Comparison of ENCODE assay signal across 21 cellular contexts in the genomic region with DNA sequence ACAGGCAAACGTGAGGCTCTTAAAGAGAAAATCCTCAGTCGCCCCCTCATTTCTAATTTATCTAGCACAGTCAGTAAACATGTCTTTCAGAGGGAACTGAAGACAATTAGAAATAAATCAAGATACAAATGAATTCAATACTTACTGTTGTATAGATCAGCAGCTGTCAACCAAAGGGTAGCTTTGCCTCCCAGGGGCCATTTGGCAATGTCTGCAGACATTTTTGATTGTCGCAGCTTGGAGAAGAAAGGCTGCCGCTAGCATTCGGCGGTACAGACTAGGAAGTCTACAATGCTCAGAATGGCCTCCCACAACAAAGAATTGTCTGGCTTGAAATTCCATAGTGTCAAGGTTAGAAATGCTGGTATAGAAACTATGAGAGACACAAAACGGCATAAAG.
A peak's percentile ranks its signal among the peaks of the same experiment; 100 is the strongest.
DNase-seq lines count a peak whose midpoint lies in the region; ATAC-seq lines count a peak whose summit lies in the region.
"Had no signal": no experiment of that assay in that cellular context is flagged by ENCODE, and none has a peak within 500 bp of the region (broad histone marks: within the 10 kb centered on the region; RNA-seq: fewer than 3 reads in every experiment).

No MANE protein-coding gene starts in this region.

- H3K36me3 ChIP-seq in GM23248 (ENCODE audit: low read depth) (no peaks in the 10 kb centered on the region), trophoblast cell (ENCODE audit: control insufficient read depth in 1 of 2, insufficient read depth in 2 of 2, low read length in 2 of 2) (no peaks in the 10 kb centered on the region)

- H4K20me1 ChIP-seq in GM23248 (ENCODE audit: insufficient read depth) = no peaks in the 10 kb centered on the region

- H2BK120ac ChIP-seq in trophoblast cell (ENCODE audit: insufficient read depth, low read length, poor library complexity) = no peak overlapping the region

- H3K36me3 Mint-ChIP-seq in activated CD4-positive, alpha-beta T cell treated with anti-CD3 and anti-CD28 coated beads, Interleukin-2, amount 10 ng/mL, durations not matched to agents 24 days and 14 days (ENCODE audit: low read depth) = no peaks in the 10 kb centered on the region
- no peaks in the 10 kb centered on the region for H3K36me3 Mint-ChIP-seq in activated T-helper 17 cell treated with anti-CD3 and anti-CD28 coated beads, Interleukin-2, amount 50 U/mL, for 72 hours (ENCODE audit: low read depth)
- H3K36me3 Mint-ChIP-seq: CD14-positive monocyte had no signal

- H3K18ac ChIP-seq in trophoblast cell (ENCODE audit: low read length) = no peak overlapping the region

- H3K79me1 ChIP-seq in trophoblast cell (ENCODE audit: low read length) = no peaks in the 10 kb centered on the region

- H3K79me2 ChIP-seq in GM23248 (ENCODE audit: insufficient read depth) = no peaks in the 10 kb centered on the region
- H3K79me2 ChIP-seq in trophoblast cell (ENCODE audit: control insufficient read depth, insufficient read depth, low read length, poor library complexity) = no peaks in the 10 kb centered on the region

- H3K27me3 ChIP-seq in GM23248 (replicated peaks; ENCODE audit: insufficient read depth) (no peaks in the 10 kb centered on the region), trophoblast cell (ENCODE audit: insufficient read depth, low read length) (no peaks in the 10 kb centered on the region)

- H3K27ac ChIP-seq in GM23248 = no peak overlapping the region
- H3K27ac ChIP-seq in cingulate gyrus (ENCODE audit: low read depth, low read length) = peak overlapping the region; percentile 100
- H3K27ac ChIP-seq in trophoblast cell (ENCODE audit: low read depth, low read length) = no peak overlapping the region

- no peak overlapping the region for H4K8ac ChIP-seq in trophoblast cell (ENCODE audit: low read depth, low read length)

- H3K4me2 ChIP-seq in GM23248 (ENCODE audit: unreplicated experiment) (no peak overlapping the region), trophoblast cell (ENCODE audit: low read length) (no peak overlapping the region)

- peaks cover 12% of the 10 kb centered on the region for H3F3A ChIP-seq in GM23248 (ENCODE audit: insufficient read depth)

- DNase-seq in GM23248 (no peak), medulla oblongata (ENCODE audit: extremely low spot score) (peak; percentile 27), trophoblast cell (peak; percentile 23 to 61), NCI-H226 (no peak), NAMALWA (ENCODE audit: low spot score) (no peak)
- DNase-seq in activated CD4-positive, alpha-beta T cell treated with anti-CD3 and anti-CD28 coated beads, Interleukin-2, amount 10 ng/mL, durations not matched to agents 24 days and 14 days = no peak
- DNase-seq: Karpas-422; NCI-H1048; NCI-H1417 treated with DMSO at 0.1 percent for 48 hours; NCI-H187 treated with DMSO at 0.1 percent for 48 hours; NCI-H2107; NCI-H2227 treated with DMSO at 0.1 percent for 48 hours; NCI-H510A treated with DMSO at 0.1 percent for 48 hours; NCI-H774; NK-92 treated with Interleukin-12 subunit alpha and Interleukin-12 subunit beta, amount 100 ng/mL, for 24 hours; SIG-M5 had no signal

- in situ Hi-C loops in GM23248 (cut with MboI) = no loop called here

- no peak overlapping the region for H3K4me3 Mint-ChIP-seq in activated CD4-positive, alpha-beta T cell treated with anti-CD3 and anti-CD28 coated beads, Interleukin-2, amount 10 ng/mL, durations not matched to agents 24 days and 14 days
- no peak overlapping the region for H3K4me3 Mint-ChIP-seq in activated T-helper 17 cell treated with anti-CD3 and anti-CD28 coated beads, Interleukin-2, amount 50 U/mL, for 72 hours
- H3K4me3 Mint-ChIP-seq: B cell, CD14-positive monocyte had no signal

- no peak overlapping the region for H4K91ac ChIP-seq in trophoblast cell (ENCODE audit: low read depth, low read length)

- no peak overlapping the region for H3K27ac Mint-ChIP-seq in activated CD4-positive, alpha-beta T cell treated with anti-CD3 and anti-CD28 coated beads, Interleukin-2, amount 10 ng/mL, durations not matched to agents 24 days and 14 days
- no peak overlapping the region for H3K27ac Mint-ChIP-seq in activated T-helper 17 cell treated with anti-CD3 and anti-CD28 coated beads, Interleukin-2, amount 50 U/mL, for 72 hours
- H3K27ac Mint-ChIP-seq: B cell had no signal

- H3K9ac ChIP-seq in GM23248 (no peak overlapping the region), trophoblast cell (ENCODE audit: low read length) (no peak overlapping the region)

- intact Hi-C loops in activated CD4-positive, alpha-beta T cell treated with anti-CD3 and anti-CD28 coated beads, Interleukin-2, amount 10 ng/mL, durations not matched to agents 24 days and 14 days (cut with micrococcal nuclease) = no loop called here

- H4K12ac ChIP-seq in trophoblast cell (ENCODE audit: low read depth, low read length) = no peak overlapping the region

- H3K23ac ChIP-seq in trophoblast cell (ENCODE audit: low read length) = no peak overlapping the region

- 58 to 60% methylated on average over 7 of the region's 7 CpGs for WGBS in GM23248 (ENCODE audit: low coverage in 1 of 2, low lambda C conversion rate in 2 of 2, missing lambda C conversion rate in 2 of 2), 2 experiments
- WGBS in trophoblast cell (ENCODE audit: extremely low coverage, insufficient coverage, insufficient read length) = no CpG with 5 or more reads among the region's 7 CpGs

- peaks cover 5% of the 10 kb centered on the region for H3K9me3 Mint-ChIP-seq in activated CD4-positive, alpha-beta T cell treated with anti-CD3 and anti-CD28 coated beads, Interleukin-2, amount 10 ng/mL, durations not matched to agents 24 days and 14 days
- no peaks in the 10 kb centered on the region for H3K9me3 Mint-ChIP-seq in activated T-helper 17 cell treated with anti-CD3 and anti-CD28 coated beads, Interleukin-2, amount 50 U/mL, for 72 hours

- H3K4me1 ChIP-seq in GM23248 (ENCODE audit: insufficient read depth) = peaks cover 41% of the 10 kb centered on the region
- peaks cover 0 to 6% of the 10 kb centered on the region in 2 experiments for H3K4me1 ChIP-seq in trophoblast cell (ENCODE audit: control insufficient read depth in 1 of 2, insufficient read depth in 2 of 2, low read length in 2 of 2)

- H3K14ac ChIP-seq in trophoblast cell (ENCODE audit: low read length) = no peak overlapping the region

- no peak overlapping the region for H3K4ac ChIP-seq in trophoblast cell (ENCODE audit: low read depth, low read length)

- H3K27me3 Mint-ChIP-seq in activated CD4-positive, alpha-beta T cell treated with anti-CD3 and anti-CD28 coated beads, Interleukin-2, amount 10 ng/mL, durations not matched to agents 24 days and 14 days = no peaks in the 10 kb centered on the region
- peaks cover 4% of the 10 kb centered on the region for H3K27me3 Mint-ChIP-seq in activated T-helper 17 cell treated with anti-CD3 and anti-CD28 coated beads, Interleukin-2, amount 50 U/mL, for 72 hours
- H3K27me3 Mint-ChIP-seq: B cell had no signal

- ATAC-seq in activated T-helper 17 cell treated with anti-CD3 and anti-CD28 coated beads, Interleukin-2, amount 50 U/mL, for 72 hours (replicated peaks) = no peak
- ATAC-seq: Panc1 had no signal

- H3K4me3 ChIP-seq in GM23248 (no peak overlapping the region), trophoblast cell (ENCODE audit: low read depth, low read length) (no peak overlapping the region)

- no peaks in the 10 kb centered on the region for H3K9me2 ChIP-seq in GM23248 (ENCODE audit: insufficient read depth)

- H3K4me1 Mint-ChIP-seq in activated CD4-positive, alpha-beta T cell treated with anti-CD3 and anti-CD28 coated beads, Interleukin-2, amount 10 ng/mL, durations not matched to agents 24 days and 14 days = peaks cover 24% of the 10 kb centered on the region
- peaks cover 20% of the 10 kb centered on the region for H3K4me1 Mint-ChIP-seq in activated T-helper 17 cell treated with anti-CD3 and anti-CD28 coated beads, Interleukin-2, amount 50 U/mL, for 72 hours
- H3K4me1 Mint-ChIP-seq: B cell, CD14-positive monocyte had no signal

- H2BK5ac ChIP-seq in trophoblast cell (ENCODE audit: low read depth, low read length, poor library complexity) = no peak overlapping the region

- no peak overlapping the region for H2BK12ac ChIP-seq in trophoblast cell (ENCODE audit: low read length)

- H3K9me3 ChIP-seq in GM23248 (ENCODE audit: low read depth) = no peaks in the 10 kb centered on the region
- H3K9me3 ChIP-seq in trophoblast cell (ENCODE audit: insufficient read depth, low read depth, low read length) = peaks cover 6% of the 10 kb centered on the region

- peak overlapping the region; percentile 32 for H2AFZ ChIP-seq in GM23248
- no peak overlapping the region for H2AFZ ChIP-seq in trophoblast cell (ENCODE audit: insufficient read depth, low read length, poor library complexity)

- no peak overlapping the region for H2AK5ac ChIP-seq in trophoblast cell (ENCODE audit: low read length)

Comparison
In these comparisons a context has a peak if more than half of its experiments do, and no peak if none do; other contexts are left out.
1. DNase-seq: peak in medulla oblongata (single experiment) and trophoblast cell (2 of 2); none in GM23248 (single experiment), activated CD4-positive, alpha-beta T cell treated with anti-CD3 and anti-CD28 coated beads, Interleukin-2, amount 10 ng/mL, durations not matched to agents 24 days and 14 days (single experiment), NCI-H226 (single experiment) and NAMALWA (single experiment).